In genomic region chr22:44525872-44526271, GRCh38 we compare ENCODE assay signal across 22 cellular contexts.
"Had no signal": no experiment of that assay in that cellular context is flagged by ENCODE, and none has a peak within 500 bp of the region (broad histone marks: within the 10 kb centered on the region; RNA-seq: fewer than 3 reads in every experiment).

No MANE protein-coding gene starts in this region.

- H3K27me3 ChIP-seq: thyroid gland, vagina had no signal

- H3K27ac ChIP-seq: dorsolateral prefrontal cortex, esophagus squamous epithelium, parathyroid adenoma, stomach, thyroid gland, vagina had no signal

- H3K36me3 ChIP-seq: esophagus squamous epithelium, stomach, thyroid gland, vagina had no signal

- H3K4me3 ChIP-seq: dorsolateral prefrontal cortex, esophagus squamous epithelium, lung, smooth muscle cell, stomach, thyroid gland, vagina had no signal

- H3K9me3 ChIP-seq: esophagus squamous epithelium, thyroid gland, vagina had no signal

- ATAC-seq: left lobe of liver, natural killer cell, sciatic nerve had no signal

- H3K79me2 ChIP-seq: parathyroid adenoma had no signal

- H3K4me1 ChIP-seq: parathyroid adenoma, thyroid gland, vagina had no signal

- H3K9ac ChIP-seq: parathyroid adenoma had no signal

- FAIRE-seq: colon, endothelial cell of umbilical vein, frontal cortex, kidney had no signal

- H3K4me2 ChIP-seq: smooth muscle cell had no signal

- DNase-seq: dorsolateral prefrontal cortex; effector CD8-positive, alpha-beta T cell; esophagus squamous epithelium; kidney; natural killer cell; occipital lobe; stimulated activated CD4-positive, alpha-beta T cell treated with anti-CD3 and anti-CD28 coated beads, Interleukin-12 subunit alpha, Interleukin-12 subunit beta, amount 100 ng/mL, for 4 hours; stimulated activated CD4-positive, alpha-beta T cell treated with anti-CD3 and anti-CD28 coated beads, Interleukin-1b, Interleukin-23, amount 100 ng/mL, for 48 hours; stimulated activated CD4-positive, alpha-beta T cell treated with anti-CD3 and anti-CD28 coated beads, Interleukin-4, amount 100 ng/mL, for 1 hour; stimulated activated CD8-positive, alpha-beta memory T cell treated with anti-CD3 and anti-CD28 coated beads, Interleukin-4, amount 100 ng/mL, for 48 hours; stimulated activated naive CD4-positive, alpha-beta T cell; stomach; thyroid gland had no signal

- H2AFZ ChIP-seq: parathyroid adenoma had no signal
